Comparison of ENCODE assay signal across 18 cellular contexts in the genomic region with DNA sequence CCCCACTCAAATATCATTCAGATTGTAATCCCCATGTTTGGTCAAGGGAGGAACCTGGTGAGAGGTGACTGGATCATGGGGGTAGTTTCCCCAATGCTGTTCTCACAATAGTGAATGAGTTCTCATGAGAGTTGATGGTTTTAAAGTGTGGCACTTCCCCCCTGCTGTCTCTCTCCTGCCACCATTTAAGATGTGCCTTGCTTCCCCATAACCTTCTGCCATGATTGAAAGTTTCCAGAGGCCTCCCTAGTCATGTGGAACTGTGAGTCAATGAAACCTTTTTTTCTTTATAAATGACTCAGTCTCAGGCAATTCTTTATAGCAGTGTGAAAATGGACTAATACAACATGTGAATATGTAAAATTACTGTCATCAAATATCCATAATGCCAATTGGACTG.
"Had no signal": no experiment of that assay in that cellular context is flagged by ENCODE, and none has a peak within 500 bp of the region (broad histone marks: within the 10 kb centered on the region; RNA-seq: fewer than 3 reads in every experiment).

No MANE protein-coding gene starts in this region.

- H3K36me3 ChIP-seq: heart right ventricle, left ventricle myocardium inferior, right lobe of liver had no signal

- H3K4me1 ChIP-seq: heart right ventricle, left ventricle myocardium inferior, parathyroid adenoma, right lobe of liver, testis had no signal

- H3K9me3 ChIP-seq: heart right ventricle, left ventricle myocardium inferior, right lobe of liver, testis had no signal

- H3K4me3 ChIP-seq: heart right ventricle, left ventricle myocardium inferior, right lobe of liver, testis had no signal

- H3K4me1 Mint-ChIP-seq: nephron had no signal

- H3K4me3 Mint-ChIP-seq: activated CD4-positive, alpha-beta T cell treated with anti-CD3 and anti-CD28 coated beads, Interleukin-2, amount 10 ng/mL, durations not matched to agents 7 days and 5 days; activated naive CD8-positive, alpha-beta T cell treated with anti-CD3 and anti-CD28 coated beads, Interleukin-2, amount 10 ng/mL, durations not matched to agents 7 days and 5 days; nephron had no signal

- H3K27ac Mint-ChIP-seq: activated CD4-positive, alpha-beta T cell treated with anti-CD3 and anti-CD28 coated beads, Interleukin-2, amount 10 ng/mL, durations not matched to agents 7 days and 5 days; activated naive CD8-positive, alpha-beta T cell treated with anti-CD3 and anti-CD28 coated beads, Interleukin-2, amount 10 ng/mL, durations not matched to agents 7 days and 5 days; nephron had no signal

- DNase-seq: activated CD4-positive, alpha-beta T cell treated with anti-CD3 and anti-CD28 coated beads, Interleukin-2, amount 10 ng/mL, durations not matched to agents 7 days and 5 days; activated effector memory CD4-positive, alpha-beta T cell treated with Interleukin-2 at 50 U/mL for 16 hours; activated naive CD8-positive, alpha-beta T cell treated with anti-CD3 and anti-CD28 coated beads, Interleukin-2, amount 10 ng/mL, durations not matched to agents 7 days and 5 days; anterior cingulate cortex; cortex of kidney; heart right ventricle; left ventricle myocardium inferior; mammary epithelial cell; midbrain; right lobe of liver; small intestine; SW 1271; T-helper 2 cell; testis; WERI-Rb-1 had no signal

- H3K27ac ChIP-seq: heart right ventricle, left ventricle myocardium inferior, parathyroid adenoma, right lobe of liver, testis, WERI-Rb-1 had no signal

- H3K36me3 Mint-ChIP-seq: activated naive CD8-positive, alpha-beta T cell treated with anti-CD3 and anti-CD28 coated beads, Interleukin-2, amount 10 ng/mL, durations not matched to agents 7 days and 5 days had no signal

- ATAC-seq: esophagus mucosa, heart right ventricle, right lobe of liver had no signal

- H3K27me3 ChIP-seq: heart right ventricle, right lobe of liver, testis had no signal
